ENCODE assay signal across 8 cellular contexts in the genomic region with DNA sequence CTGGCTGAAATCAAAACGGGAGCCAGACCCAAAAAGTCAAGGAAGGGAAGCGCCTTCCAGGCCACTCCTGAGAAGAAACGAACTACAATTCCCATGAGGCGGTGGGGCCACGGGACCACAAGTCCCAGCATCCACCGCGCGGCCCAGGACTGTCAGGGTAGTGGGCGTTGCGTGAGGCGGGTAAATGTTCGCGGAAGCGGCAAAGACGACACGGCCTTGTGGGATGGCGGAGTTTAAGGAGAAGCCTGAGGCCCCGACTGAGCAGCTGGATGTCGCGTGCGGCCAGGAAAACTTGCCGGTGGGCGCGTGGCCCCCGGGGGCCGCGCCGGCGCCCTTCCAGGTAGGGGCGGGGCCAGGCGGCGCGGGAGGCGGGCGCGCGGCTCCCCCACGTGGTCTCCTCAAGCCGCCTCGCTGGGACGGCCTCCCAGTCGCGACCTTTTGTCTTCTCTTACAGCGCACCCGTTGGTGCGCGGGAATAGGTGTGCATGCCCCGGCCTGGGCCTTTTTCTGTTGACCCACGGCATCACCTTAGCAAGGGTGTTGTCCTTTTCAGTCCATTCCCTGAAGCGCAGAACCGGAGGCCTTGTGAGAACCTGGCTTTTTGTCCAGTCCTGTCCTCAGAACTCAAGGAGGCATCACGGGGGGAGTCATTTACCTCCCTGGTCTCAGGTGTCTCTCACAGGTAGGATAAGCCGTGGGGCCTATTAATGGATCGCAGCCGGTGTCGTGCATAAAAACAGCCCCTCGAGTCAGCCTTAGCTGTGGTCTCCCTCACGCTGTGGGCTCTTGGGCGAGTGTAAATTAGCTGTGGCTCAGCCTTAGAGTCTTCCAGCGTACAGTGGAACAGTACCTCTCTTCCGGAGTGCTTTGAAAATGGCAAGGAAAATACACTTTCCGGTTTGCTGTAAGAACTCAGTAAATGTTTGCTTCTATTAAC. TPM values are rescaled to one million over a fixed set of nuclear protein-coding genes. Genes with fewer than 3 reads are reported as not detected.
DNase-seq lines count a peak whose midpoint lies in the region; ATAC-seq, FAIRE-seq and TF ChIP-seq lines count a peak whose summit lies in the region.

SETMAR (plus strand) TSS at position 183 of the 937 bp plus-strand sequence; CDS start at position 185, 2 bp downstream.

- peak; percentile 94 for FAIRE-seq in GM12891 (lab: Jason Lieb, UNC)

- ATAC-seq in HG02678 (IDR thresholded peaks at IDR 0.05; ENCODE audit: unreplicated experiment) (peak; percentile 98), left cardiac atrium (peak; percentile 95 to 97), upper lobe of right lung (peak; percentile 98)

- H3K27ac ChIP-seq in adrenal gland (peak within 1 kb of the TSS; percentile 58 to 96 (median 89)), upper lobe of right lung (peak within 1 kb of the TSS; percentile 92)

- no peaks in the 10 kb centered on the region for H3K27me3 Mint-ChIP-seq in progenitor cell of endocrine pancreas

- TF ChIP-seq POLR2A in GM12891 (IDR thresholded peaks at IDR 0.05; ENCODE audit: low read depth, low read length): peak; percentile 84
- peak; percentile 6 to 69 for TF ChIP-seq POLR2A in adrenal gland (IDR thresholded peaks at IDR 0.05)

- H3K9me3 Mint-ChIP-seq in progenitor cell of endocrine pancreas (ENCODE audit: low read depth): peaks cover 12% of the 10 kb centered on the region

- intact Hi-C loops in adrenal gland (cut with DNase I): no loop called here
- intact Hi-C loops in left cardiac atrium (cut with DNase I): no loop called here
- intact Hi-C loops in upper lobe of right lung (cut with DNase I): no loop called here

- H3K4me1 ChIP-seq in adrenal gland (replicated peaks in 1 of 2) (peaks cover 29 to 43% of the 10 kb centered on the region in 2 donors), upper lobe of right lung (peaks cover 26% of the 10 kb centered on the region)

- no peaks in the 10 kb centered on the region for H3K9me3 ChIP-seq in adrenal gland (replicated peaks in 1 of 3)
- H3K9me3 ChIP-seq in upper lobe of right lung: no peaks in the 10 kb centered on the region

- H3K4me3 Mint-ChIP-seq in progenitor cell of endocrine pancreas (ENCODE audit: low read depth): peak within 1 kb of the TSS; percentile 93

- H3K4me3 ChIP-seq in adrenal gland: peak within 1 kb of the TSS in 3 of 4 donors; percentile 53 to 97 (median 96)
- peak within 1 kb of the TSS; percentile 78 for H3K4me3 ChIP-seq in upper lobe of right lung

- H3K36me3 ChIP-seq in adrenal gland (replicated peaks in 1 of 2) (no peaks in the 10 kb centered on the region), upper lobe of right lung (no peaks in the 10 kb centered on the region)

- H3K27me3 ChIP-seq in adrenal gland (no peaks in the 10 kb centered on the region), upper lobe of right lung (no peaks in the 10 kb centered on the region)

- WGBS in adrenal gland, 4 donors: 0 to 1% (median 1%) methylated on average over 21 to 62 of the region's 62 CpGs

- H3K4me1 Mint-ChIP-seq in progenitor cell of endocrine pancreas (ENCODE audit: low read depth): peaks cover 21% of the 10 kb centered on the region

- peaks cover 20% of the 10 kb centered on the region for H3K36me3 Mint-ChIP-seq in progenitor cell of endocrine pancreas (ENCODE audit: insufficient read depth)

- H3K27ac Mint-ChIP-seq in progenitor cell of endocrine pancreas: peak within 1 kb of the TSS; percentile 99

- peak; percentile 75 for DNase-seq in GM12891 (ENCODE audit: insufficient read length, low spot score)
- DNase-seq in NCI-H1105 treated with DMSO at 0.1 percent for 48 hours (lab: John Stamatoyannopoulos, UW): peak; percentile 74
- DNase-seq in T-helper 1 cell: peak; percentile 59 to 85 (median 73)
- peak; percentile 88 to 96 (median 94) for DNase-seq in adrenal gland
- peak; percentile 93 for DNase-seq in left cardiac atrium
- DNase-seq in progenitor cell of endocrine pancreas (ENCODE audit: low spot score, unreplicated experiment): peak; percentile 69
- DNase-seq in upper lobe of right lung: peak; percentile 93

- TF ChIP-seq CTCF in adrenal gland (IDR thresholded peaks at IDR 0.05): no peak
- TF ChIP-seq CTCF in progenitor cell of endocrine pancreas (IDR thresholded peaks at IDR 0.05; ENCODE audit: unreplicated experiment): no peak
- no peak for TF ChIP-seq CTCF in upper lobe of right lung (IDR thresholded peaks at IDR 0.05)

TF ChIP-seq in GM12891, 5 proteins besides CTCF, POLR2A, EP300 and RAD21:
- no peak for TF ChIP-seq PAX5 (IDR thresholded peaks at IDR 0.05; ENCODE audit: insufficient read depth, low read length, severe bottlenecking)
- peak; percentile 52; the same call in 1 of the 2 replicates for TF ChIP-seq TAF1 (IDR thresholded peaks at IDR 0.05; ENCODE audit: low read depth, low read length)
- TF ChIP-seq POLR2AphosphoS5 (IDR thresholded peaks at IDR 0.05; ENCODE audit: low read depth, low read length): peak; percentile 79
- TF ChIP-seq POU2F2 (IDR thresholded peaks at IDR 0.05; ENCODE audit: low read depth, low read length): peak; percentile 3; the same call in 1 of the 2 replicates
- TF ChIP-seq SPI1 (IDR thresholded peaks at IDR 0.05; ENCODE audit: low read depth, low read length): no peak

RNA-seq across cellular contexts. Expression of gene SETMAR, which starts in this region (rescaled TPM):
- 10.6 TPM for polyA plus RNA-seq in GM12891 (2012; ENCODE audit: low read depth, missing spikeins)
- 10 to 100 TPM; 11.5 to 28.3 (median 19.0) TPM for total RNA-seq in adrenal gland
- polyA plus RNA-seq in adrenal gland: 10 to 100 TPM; 23.7 to 53.7 (median 29.4) TPM
- total RNA-seq in left cardiac atrium: 10 to 100 TPM; 12.3 to 12.9 TPM
- 40.6 and 42.4 TPM in 2 replicates for total RNA-seq in progenitor cell of endocrine pancreas
- 16.6 TPM for total RNA-seq in upper lobe of right lung

Comparison
In these comparisons a context has a peak if more than half of its experiments do, and no peak if none do; other contexts are left out.
1. Peak in every context shown above with its lines: DNase-seq, ATAC-seq, H3K4me3 ChIP-seq and H3K27ac ChIP-seq.